Comparison of ENCODE assay signal across 8 cellular contexts in the genomic region with DNA sequence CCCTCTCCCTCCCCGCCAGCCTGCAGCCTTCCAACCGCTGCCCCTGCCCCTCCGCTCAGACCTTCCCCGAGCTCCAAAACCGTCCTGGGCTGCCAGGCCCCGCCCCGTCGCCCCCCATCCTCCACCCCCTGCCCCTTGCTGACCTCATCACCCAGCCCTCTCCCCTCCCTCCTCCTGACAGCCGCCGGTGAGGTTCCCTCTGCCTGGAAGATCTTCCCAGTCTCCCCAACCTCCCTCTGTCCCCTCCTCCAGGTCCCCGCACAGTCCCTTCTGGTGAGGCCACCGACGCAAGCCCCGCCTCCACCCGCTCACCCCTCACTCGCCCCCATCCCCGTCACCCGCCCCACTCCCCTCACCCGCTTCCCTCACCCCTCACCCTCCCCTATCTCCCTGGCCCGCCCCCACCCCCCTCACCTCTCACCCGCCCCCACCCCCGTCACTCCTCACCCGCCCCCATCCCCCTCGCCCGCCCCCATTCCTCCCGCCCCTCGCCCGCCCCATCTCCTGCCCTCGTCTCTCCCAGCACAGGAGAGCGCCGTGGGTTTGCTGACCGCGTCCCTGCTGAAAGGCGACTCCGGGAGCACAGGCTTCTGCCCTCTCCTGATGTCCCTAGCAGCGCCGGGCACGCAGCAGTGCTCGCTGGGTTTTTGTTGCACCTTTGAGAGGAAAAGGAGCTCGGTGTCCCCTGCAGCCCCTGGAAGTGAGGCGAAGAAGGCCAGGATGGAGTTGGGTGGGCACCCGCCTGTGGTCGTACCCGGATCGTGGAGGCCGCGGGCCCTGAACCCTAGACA. TPM values are rescaled to one million over a fixed set of nuclear protein-coding genes. Genes with fewer than 3 reads are reported as not detected.
DNase-seq lines count a peak whose midpoint lies in the region; ATAC-seq, FAIRE-seq and TF ChIP-seq lines count a peak whose summit lies in the region.

No MANE protein-coding gene starts in this region.

- peaks cover 1% of the 10 kb centered on the region for H3K79me1 ChIP-seq in neuronal stem cell (ENCODE audit: low read depth, low read length)

- H3K27ac ChIP-seq in neuronal stem cell (replicated peaks; ENCODE audit: low read length): peak overlapping the region; percentile 93

- H3K4ac ChIP-seq in neuronal stem cell (ENCODE audit: low read length): no peak overlapping the region

- H3K36me3 Mint-ChIP-seq in T-helper 2 cell treated with Interferon-gamma antibody and Interleukin-4, amounts not matched to agents 5 μg/mL and 100 μg/mL, for 36 hours (ENCODE audit: low read depth): no peaks in the 10 kb centered on the region

- H3K9ac ChIP-seq in neuronal stem cell (ENCODE audit: low read depth, low read length, poor library complexity): peak overlapping the region; percentile 83

- peak overlapping the region; percentile 84 for H2BK5ac ChIP-seq in neuronal stem cell (ENCODE audit: low read length)

- peaks cover 8 to 12% of the 10 kb centered on the region in 2 donors for H3K4me1 ChIP-seq in neuronal stem cell (ENCODE audit: control insufficient read depth in 2 of 2, insufficient read depth in 1 of 2, low read depth in 1 of 2, low read length in 2 of 2)

- no peak overlapping the region for H2BK12ac ChIP-seq in neuronal stem cell (ENCODE audit: low read length)

- H3K9me3 Mint-ChIP-seq in T-helper 2 cell treated with Interferon-gamma antibody and Interleukin-4, amounts not matched to agents 5 μg/mL and 100 μg/mL, for 36 hours: no peaks in the 10 kb centered on the region

- peak overlapping the region; percentile 99 for H3K18ac ChIP-seq in neuronal stem cell (ENCODE audit: low read length)

- TF ChIP-seq CTCF in D721Med (IDR thresholded peaks at IDR 0.05; ENCODE audit: insufficient read depth, missing control alignments): no peak

- DNase-seq in D721Med (ENCODE audit: insufficient read length, low spot score) (peak; percentile 44), neuronal stem cell (ENCODE audit: low spot score) (peak; percentile 89), GM19240 (ENCODE audit: insufficient read length, low spot score) (no peak)
- no peak for DNase-seq in T-helper 2 cell treated with Interferon-gamma antibody and Interleukin-4, amounts not matched to agents 5 μg/mL and 100 μg/mL, for 36 hours (ENCODE audit: low spot score)

- WGBS in neuronal stem cell (ENCODE audit: extremely low coverage in 2 of 2, insufficient read length in 2 of 2, insufficient replicate concordance in 1 of 2), 2 donors: no CpG with 5 or more reads among the region's 47 CpGs

- H2BK15ac ChIP-seq in neuronal stem cell (ENCODE audit: low read length): no peak overlapping the region

- peak overlapping the region; percentile 90 for H3K14ac ChIP-seq in neuronal stem cell (ENCODE audit: low read length)

- peaks cover 44% of the 10 kb centered on the region for H3K27me3 Mint-ChIP-seq in T-helper 2 cell treated with Interferon-gamma antibody and Interleukin-4, amounts not matched to agents 5 μg/mL and 100 μg/mL, for 36 hours (ENCODE audit: low read depth)

- H3K4me3 Mint-ChIP-seq in T-helper 2 cell treated with Interferon-gamma antibody and Interleukin-4, amounts not matched to agents 5 μg/mL and 100 μg/mL, for 36 hours: peak overlapping the region; percentile 77

- H3K9me3 ChIP-seq in neuronal stem cell (replicated peaks in 1 of 2; ENCODE audit: control insufficient read depth in 2 of 2, insufficient read depth in 1 of 2, low read depth in 1 of 2, low read length in 2 of 2): no peaks in the 10 kb centered on the region

- peak overlapping the region; percentile 64 to 82 for H3K4me3 ChIP-seq in neuronal stem cell (ENCODE audit: low read length in 2 of 2)

- H3K36me3 ChIP-seq in neuronal stem cell (replicated peaks in 1 of 2; ENCODE audit: control insufficient read depth in 2 of 2, insufficient read depth in 2 of 2, low read length in 2 of 2): no peaks in the 10 kb centered on the region

- no peak overlapping the region for H2BK120ac ChIP-seq in neuronal stem cell (ENCODE audit: low read depth, low read length)

- no peak overlapping the region for H4K8ac ChIP-seq in neuronal stem cell (ENCODE audit: low read depth, low read length)

- ATAC-seq in HG02642 (IDR thresholded peaks at IDR 0.05; ENCODE audit: poor library complexity, unreplicated experiment) (peak; percentile 16), esophagus mucosa (peak; percentile 14), HG03045 (IDR thresholded peaks at IDR 0.05; ENCODE audit: unreplicated experiment) (no peak), GM21447 (IDR thresholded peaks at IDR 0.05; ENCODE audit: unreplicated experiment) (no peak)

- peak overlapping the region; percentile 77 for H3K23ac ChIP-seq in neuronal stem cell (ENCODE audit: low read depth, low read length, poor library complexity)

- peaks cover 0 to 37% (median 8%) of the 10 kb centered on the region in 3 experiments for H3K27me3 ChIP-seq in neuronal stem cell (ENCODE audit: control insufficient read depth in 3 of 3, insufficient read depth in 3 of 3, low read depth in 1 of 3, low read length in 3 of 3)

- FAIRE-seq in D721Med (lab: Jason Lieb, UNC): no peak

- peak overlapping the region; percentile 91 for H3K4me2 ChIP-seq in neuronal stem cell (ENCODE audit: insufficient read depth, low read length, poor library complexity, severe bottlenecking)

- H3K27ac Mint-ChIP-seq in T-helper 2 cell treated with Interferon-gamma antibody and Interleukin-4, amounts not matched to agents 5 μg/mL and 100 μg/mL, for 36 hours: no peak overlapping the region

- no peak overlapping the region for H4K91ac ChIP-seq in neuronal stem cell (ENCODE audit: low read depth, low read length, poor library complexity)

- H2AFZ ChIP-seq in neuronal stem cell (ENCODE audit: low read length): peak overlapping the region; percentile 100

- peaks cover 5% of the 10 kb centered on the region for H3K4me1 Mint-ChIP-seq in T-helper 2 cell treated with Interferon-gamma antibody and Interleukin-4, amounts not matched to agents 5 μg/mL and 100 μg/mL, for 36 hours (ENCODE audit: low read depth)

- H2AK5ac ChIP-seq in neuronal stem cell (ENCODE audit: low read depth, low read length): no peak overlapping the region

RNA-seq across cellular contexts. Expression of a gene that starts 16.4 kb away (rescaled TPM):
- not detected for total RNA-seq in esophagus mucosa
- polyA plus RNA-seq in neuronal stem cell (2013, experiment 1 of 2): 0.20 TPM
- polyA plus RNA-seq in neuronal stem cell (2013, experiment 2 of 2): 0.25 TPM

RNA-seq across cellular contexts. Expression of a gene that starts 27.7 kb away (rescaled TPM):
- total RNA-seq in esophagus mucosa: 45.4 TPM
- polyA plus RNA-seq in neuronal stem cell (2013, experiment 1 of 2): 62.1 TPM
- 61.2 TPM for polyA plus RNA-seq in neuronal stem cell (2013, experiment 2 of 2)

RNA-seq across cellular contexts. Expression of a gene that starts 41.4 kb away (rescaled TPM):
- total RNA-seq in esophagus mucosa: 9.1 TPM
- polyA plus RNA-seq in neuronal stem cell (2013, experiment 1 of 2): 12.7 TPM
- polyA plus RNA-seq in neuronal stem cell (2013, experiment 2 of 2): 11.8 TPM

Comparison
In these comparisons a context has a peak if more than half of its experiments do, and no peak if none do; other contexts are left out.
1. DNase-seq: peak in D721Med (single experiment) and neuronal stem cell (single experiment); none in T-helper 2 cell treated with Interferon-gamma antibody and Interleukin-4, amounts not matched to agents 5 μg/mL and 100 μg/mL, for 36 hours (single experiment) and GM19240 (single experiment).
2. ATAC-seq: peak in HG02642 (single experiment) and esophagus mucosa (single experiment); none in HG03045 (single experiment) and GM21447 (single experiment).